ENCODE assay signal across 9 cellular contexts in genomic region chr20:51023617-51024155, GRCh38. TPM values are rescaled to one million over a fixed set of nuclear protein-coding genes. Genes with fewer than 3 reads are reported as not detected.
DNase-seq lines count a peak whose midpoint lies in the region; ATAC-seq, FAIRE-seq and TF ChIP-seq lines count a peak whose summit lies in the region.
"Had no signal": no experiment of that assay in that cellular context is flagged by ENCODE, and none has a peak within 500 bp of the region (broad histone marks: within the 10 kb centered on the region; RNA-seq: fewer than 3 reads in every experiment).

No MANE protein-coding gene starts in this region.

- peaks cover 5% of the 10 kb centered on the region for H3K4me1 Mint-ChIP-seq in activated T-helper 1 cell treated with anti-CD3 and anti-CD28 coated beads, Interleukin-12 subunit alpha, Interleukin-12 subunit beta, Interleukin-2, Interleukin-4 antibody, amounts not matched to agents 30 ng/mL and 10 ng/mL and 1 ng/mL, durations not matched to agents 14 hours and 24 hours and 36 hours (ENCODE audit: low read depth)
- H3K4me1 Mint-ChIP-seq in stimulated activated memory B cell treated with anti-CD40 and anti-IgM and Interleukin-4, amounts not matched to agents 10 μg/mL and 1 μg/mL and 100 μg/mL, for 72 hours, result peaks cover 8% of the 10 kb centered on the region

- H3K36me3 ChIP-seq in iPS-20b (ENCODE audit: insufficient read depth, low read depth, low read length) (no peaks in the 10 kb centered on the region), kidney (ENCODE audit: control insufficient read depth in 1 of 2, insufficient read depth in 2 of 2, low read length in 2 of 2) (no peaks in the 10 kb centered on the region)

- DNase-seq in DMS 273 (lab: John Stamatoyannopoulos, UW; ENCODE audit: unreplicated experiment) (peak; percentile 40), DMS 273 treated with DMSO at 0.1 percent for 48 hours (lab: John Stamatoyannopoulos, UW) (no peak), kidney (no peak)
- no peak for DNase-seq in activated T-helper 1 cell treated with anti-CD3 and anti-CD28 coated beads, Interleukin-12 subunit alpha, Interleukin-12 subunit beta, Interleukin-2, Interleukin-4 antibody, amounts not matched to agents 30 ng/mL and 10 ng/mL and 1 ng/mL, durations not matched to agents 14 hours and 24 hours and 36 hours (ENCODE audit: low spot score)
- no peak for DNase-seq in stimulated activated naive CD4-positive, alpha-beta T cell treated with Interleukin-2 at 50 U/mL for 16 hours (lab: John Stamatoyannopoulos, UW)

- H3K27ac ChIP-seq in iPS-20b (ENCODE audit: low read length) (no peak overlapping the region), kidney (ENCODE audit: low read depth in 2 of 2, low read length in 2 of 2) (no peak overlapping the region)
- H3K27ac ChIP-seq: 22Rv1 had no signal

- no peak for FAIRE-seq in kidney (lab: Jason Lieb, UNC)

- H3K4me3 Mint-ChIP-seq in activated T-helper 1 cell treated with anti-CD3 and anti-CD28 coated beads, Interleukin-12 subunit alpha, Interleukin-12 subunit beta, Interleukin-2, Interleukin-4 antibody, amounts not matched to agents 30 ng/mL and 10 ng/mL and 1 ng/mL, durations not matched to agents 14 hours and 24 hours and 36 hours, result peak overlapping the region; percentile 55
- H3K4me3 Mint-ChIP-seq in stimulated activated memory B cell treated with anti-CD40 and anti-IgM and Interleukin-4, amounts not matched to agents 10 μg/mL and 1 μg/mL and 100 μg/mL, for 72 hours, result peak overlapping the region; percentile 67

- H3K27me3 ChIP-seq in iPS-20b (ENCODE audit: insufficient read depth, low read length), result peaks cover 64% of the 10 kb centered on the region

- no peaks in the 10 kb centered on the region for H3K36me3 Mint-ChIP-seq in activated T-helper 1 cell treated with anti-CD3 and anti-CD28 coated beads, Interleukin-12 subunit alpha, Interleukin-12 subunit beta, Interleukin-2, Interleukin-4 antibody, amounts not matched to agents 30 ng/mL and 10 ng/mL and 1 ng/mL, durations not matched to agents 14 hours and 24 hours and 36 hours (ENCODE audit: low read depth)
- H3K36me3 Mint-ChIP-seq in stimulated activated memory B cell treated with anti-CD40 and anti-IgM and Interleukin-4, amounts not matched to agents 10 μg/mL and 1 μg/mL and 100 μg/mL, for 72 hours, result no peaks in the 10 kb centered on the region

- intact Hi-C loops in activated T-helper 1 cell treated with anti-CD3 and anti-CD28 coated beads, Interleukin-12 subunit alpha, Interleukin-12 subunit beta, Interleukin-2, Interleukin-4 antibody, amounts not matched to agents 30 ng/mL and 10 ng/mL and 1 ng/mL, durations not matched to agents 14 hours and 24 hours and 36 hours (cut with micrococcal nuclease), result no loop called here
- intact Hi-C loops in kidney (cut with DNase I), result no loop called here

- H3K9me3 ChIP-seq in iPS-20b (ENCODE audit: insufficient read depth, low read depth, low read length), result no peaks in the 10 kb centered on the region
- H3K9me3 ChIP-seq in kidney (ENCODE audit: control insufficient read depth in 1 of 2, low read length in 2 of 2), result no peaks in the 10 kb centered on the region

- peaks cover 65% of the 10 kb centered on the region for H3K27me3 Mint-ChIP-seq in activated T-helper 1 cell treated with anti-CD3 and anti-CD28 coated beads, Interleukin-12 subunit alpha, Interleukin-12 subunit beta, Interleukin-2, Interleukin-4 antibody, amounts not matched to agents 30 ng/mL and 10 ng/mL and 1 ng/mL, durations not matched to agents 14 hours and 24 hours and 36 hours (ENCODE audit: insufficient read depth)
- peaks cover 79% of the 10 kb centered on the region for H3K27me3 Mint-ChIP-seq in stimulated activated memory B cell treated with anti-CD40 and anti-IgM and Interleukin-4, amounts not matched to agents 10 μg/mL and 1 μg/mL and 100 μg/mL, for 72 hours

- ATAC-seq in stimulated activated memory B cell treated with anti-CD40 and anti-IgM and Interleukin-4, amounts not matched to agents 10 μg/mL and 1 μg/mL and 100 μg/mL, for 72 hours, result no peak
- no peak for ATAC-seq in HG02852 (IDR thresholded peaks at IDR 0.05; ENCODE audit: unreplicated experiment)

- H3K4me3 ChIP-seq in iPS-20b (ENCODE audit: low read length) (peak overlapping the region; percentile 64; the same call in 1 of the 2 replicates), kidney (ENCODE audit: low read length in 2 of 2) (peak overlapping the region in 1 of 2 donors; percentile 13)

- H3K27ac Mint-ChIP-seq in activated T-helper 1 cell treated with anti-CD3 and anti-CD28 coated beads, Interleukin-12 subunit alpha, Interleukin-12 subunit beta, Interleukin-2, Interleukin-4 antibody, amounts not matched to agents 30 ng/mL and 10 ng/mL and 1 ng/mL, durations not matched to agents 14 hours and 24 hours and 36 hours, result no peak overlapping the region
- no peak overlapping the region for H3K27ac Mint-ChIP-seq in stimulated activated memory B cell treated with anti-CD40 and anti-IgM and Interleukin-4, amounts not matched to agents 10 μg/mL and 1 μg/mL and 100 μg/mL, for 72 hours

- TF ChIP-seq CTCF in kidney (IDR thresholded peaks at IDR 0.05; ENCODE audit: borderline replicate concordance, extremely low read depth, insufficient read depth), result no peak

- H3K9me3 Mint-ChIP-seq in activated T-helper 1 cell treated with anti-CD3 and anti-CD28 coated beads, Interleukin-12 subunit alpha, Interleukin-12 subunit beta, Interleukin-2, Interleukin-4 antibody, amounts not matched to agents 30 ng/mL and 10 ng/mL and 1 ng/mL, durations not matched to agents 14 hours and 24 hours and 36 hours, result no peaks in the 10 kb centered on the region
- no peaks in the 10 kb centered on the region for H3K9me3 Mint-ChIP-seq in stimulated activated memory B cell treated with anti-CD40 and anti-IgM and Interleukin-4, amounts not matched to agents 10 μg/mL and 1 μg/mL and 100 μg/mL, for 72 hours

- H3K9ac ChIP-seq in iPS-20b (ENCODE audit: low read depth, low read length) (no peak overlapping the region), kidney (ENCODE audit: low read length in 2 of 2) (no peak overlapping the region)

- H3K4me1 ChIP-seq in iPS-20b (ENCODE audit: insufficient read depth, low read length) (peaks cover 22% of the 10 kb centered on the region), kidney (ENCODE audit: control insufficient read depth in 1 of 2, insufficient read depth in 1 of 2, low read depth in 1 of 2, low read length in 2 of 2) (no peaks in the 10 kb centered on the region)

RNA-seq across cellular contexts. Expression of gene KCNG1, which starts 0.8 kb away (rescaled TPM):
- total RNA-seq in activated T-helper 1 cell treated with anti-CD3 and anti-CD28 coated beads, Interleukin-12 subunit alpha, Interleukin-12 subunit beta, Interleukin-2, Interleukin-4 antibody, amounts not matched to agents 30 ng/mL and 10 ng/mL and 1 ng/mL, durations not matched to agents 14 hours and 24 hours and 36 hours, result 2.8 and 3.1 TPM in 2 replicates
- 0.35 TPM for total RNA-seq in kidney
- polyA plus RNA-seq in kidney (ENCODE audit: insufficient read depth, low read depth, low replicate concordance), result 0.58 TPM
